In the genomic region with DNA sequence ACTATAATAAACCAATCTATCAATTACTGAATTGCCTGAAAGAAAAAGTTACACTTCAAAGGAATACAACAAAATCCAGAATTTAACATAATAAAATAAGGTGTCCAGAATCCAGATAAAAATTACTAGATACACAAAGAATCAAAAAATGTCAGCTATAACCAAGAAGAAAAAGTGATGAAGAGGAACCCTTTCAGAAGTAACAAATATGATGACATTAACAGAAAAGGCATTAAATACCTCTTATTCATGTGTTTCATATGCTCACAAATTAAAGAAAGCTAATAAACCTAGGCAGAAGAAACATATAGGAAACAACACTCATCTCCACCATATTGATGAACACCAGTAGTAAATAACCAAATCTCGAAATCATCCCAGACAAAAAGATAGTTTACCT, we compare ENCODE assay signal across 24 cellular contexts.
DNase-seq lines count a peak whose midpoint lies in the region; ATAC-seq, FAIRE-seq and TF ChIP-seq lines count a peak whose summit lies in the region.
"Had no signal": no experiment of that assay in that cellular context is flagged by ENCODE, and none has a peak within 500 bp of the region (broad histone marks: within the 10 kb centered on the region; RNA-seq: fewer than 3 reads in every experiment).

No MANE protein-coding gene starts in this region.

- H3K27ac ChIP-seq in HepG2 (ENCODE audit: extremely low read length, insufficient read depth, low read length) (no peak overlapping the region), right lobe of liver (no peak overlapping the region)
- H3K27ac ChIP-seq: 22Rv1, BLaER1 had no signal

- POLR2A ChIA-PET in HepG2 (lab: Yijun Ruan, JAX), result no interaction called here

- H2AFZ ChIP-seq in HepG2 (ENCODE audit: low read length), result no peak overlapping the region

- TF ChIP-seq EP300 in HepG2 (IDR thresholded peaks at IDR 0.05; ENCODE audit: low read depth in 2 of 2, low read length in 2 of 2) (no peak), HepG2 (CRISPR knock-in tag; IDR thresholded peaks at IDR 0.05; ENCODE audit: borderline replicate concordance) (no peak)

- H3K4me3 ChIP-seq in HepG2 (replicated peaks in 1 of 3; ENCODE audit: insufficient read depth in 1 of 3, low read depth in 2 of 3, low read length in 3 of 3), result no peak overlapping the region
- no peak overlapping the region for H3K4me3 ChIP-seq in right lobe of liver
- H3K4me3 ChIP-seq: BLaER1, GM12878 had no signal

- DNase-seq in HepG2 (ENCODE audit: low spot score) (no peak), right lobe of liver (no peak), frontal cortex (ENCODE audit: low spot score in 2 of 2) (no peak), NCI-H2171 (lab: John Stamatoyannopoulos, UW) (no peak), NCI-H2029 (lab: John Stamatoyannopoulos, UW) (no peak)
- DNase-seq: ACHN; BE2C; C1 segment of cervical spinal cord; CD4-positive, alpha-beta memory T cell; CD4-positive, CD25-positive, alpha-beta regulatory T cell; CD8-positive, alpha-beta memory T cell; COR-L47; DMS 273 treated with DMSO at 0.1 percent for 48 hours; DMS153; DMS53; DMS79; DND-41; EL; GDM1 had no signal

- no peaks in the 10 kb centered on the region for H3K36me3 ChIP-seq in HepG2 (replicated peaks in 1 of 2; ENCODE audit: control insufficient read depth in 1 of 2, insufficient read depth in 2 of 2, low read length in 2 of 2)
- H3K36me3 ChIP-seq in right lobe of liver, result no peaks in the 10 kb centered on the region
- H3K36me3 ChIP-seq: BE2C, BLaER1 had no signal

- no peak for TF ChIP-seq CTCF in HepG2 (CRISPR knock-in tag; IDR thresholded peaks at IDR 0.05)
- TF ChIP-seq CTCF in right lobe of liver (IDR thresholded peaks at IDR 0.05), result no peak

- no peak for TF ChIP-seq RAD21 in HepG2 (CRISPR knock-in tag; IDR thresholded peaks at IDR 0.05)

- 3% methylated on average over 1 of the region's 1 CpG for WGBS in HepG2 (ENCODE audit: low lambda C conversion rate)
- WGBS in right lobe of liver (ENCODE audit: insufficient coverage, low coverage, low lambda C conversion rate, missing lambda C conversion rate), result 35% methylated on average over 1 of the region's 1 CpG

- TF ChIP-seq POLR2A in HepG2 (IDR thresholded peaks at IDR 0.05; ENCODE audit: insufficient read depth in 1 of 2, low read depth in 2 of 2, low read length in 2 of 2), result no peak
- TF ChIP-seq POLR2A in right lobe of liver (IDR thresholded peaks at IDR 0.05), result no peak

- no peaks in the 10 kb centered on the region for H3K9me3 ChIP-seq in HepG2 (ENCODE audit: low read length)
- no peaks in the 10 kb centered on the region for H3K9me3 ChIP-seq in right lobe of liver
- H3K9me3 ChIP-seq: BE2C, BLaER1 had no signal

- intact Hi-C loops in HepG2 (cut with micrococcal nuclease; ENCODE audit: unreplicated experiment), result no loop called here
- intact Hi-C loops in right lobe of liver (cut with DNase I), result no loop called here

- in situ Hi-C loops in HepG2 (cut with HindIII; ENCODE audit: extremely low pct_ligation_motif_present, low pct_unique_long_range_greater_than_20kb), result no loop called here

- no TSS peak for BruUV-seq in HepG2 (replicated peaks; lab: Mats Ljungman, UMichigan)

- no peak overlapping the region for H3K4me2 ChIP-seq in HepG2 (ENCODE audit: low read depth, low read length)
- H3K4me2 ChIP-seq: BLaER1 had no signal

- no peak overlapping the region for H3K9ac ChIP-seq in HepG2 (ENCODE audit: insufficient read depth, low read depth, low read length)
- H3K9ac ChIP-seq: BLaER1 had no signal

- H3K4me1 ChIP-seq in HepG2 (ENCODE audit: insufficient read depth, low read length), result no peaks in the 10 kb centered on the region
- no peaks in the 10 kb centered on the region for H3K4me1 ChIP-seq in right lobe of liver
- H3K4me1 ChIP-seq: BE2C, BLaER1 had no signal

- H4K20me1 ChIP-seq in HepG2 (ENCODE audit: insufficient read depth, low read length), result no peaks in the 10 kb centered on the region
- H4K20me1 ChIP-seq: BLaER1 had no signal

- H3K27me3 ChIP-seq in HepG2 (ENCODE audit: control insufficient read depth in 1 of 2, insufficient read depth in 2 of 2, low read length in 2 of 2), result no peaks in the 10 kb centered on the region
- H3K27me3 ChIP-seq in right lobe of liver, result no peaks in the 10 kb centered on the region
- H3K27me3 ChIP-seq: BE2C, BLaER1 had no signal

- H3K79me2 ChIP-seq in HepG2 (ENCODE audit: insufficient read depth, low read length), result no peaks in the 10 kb centered on the region

- FAIRE-seq in HepG2 (lab: Jason Lieb, UNC) (no peak), frontal cortex (lab: Jason Lieb, UNC) (peak; percentile 44)
- FAIRE-seq: GM12878, GM12892, GM18507 had no signal

- ATAC-seq in HepG2 (no peak), right lobe of liver (no peak)
- ATAC-seq: GM12878 had no signal

- CTCF ChIA-PET in HepG2 (lab: Yijun Ruan, JAX; ENCODE audit: low intra/inter-chr PET ratio, low total read pairs), result no interaction called here

TF ChIP-seq in HepG2, 621 proteins besides CTCF, POLR2A, EP300 and RAD21:
- TF ChIP-seq MAFF (IDR thresholded peaks at IDR 0.05; ENCODE audit: low read depth, low read length) (peak; percentile 42; the same call in 1 of the 2 replicates), MAFK (conservative IDR thresholded peaks at IDR 0.05 in 1 of 2, IDR thresholded peaks at IDR 0.05 in 1 of 2; ENCODE audit: low read length in 2 of 2) (peak; percentile 37 to 56; a peak in 1 of 4 replicates), ZNF780A (CRISPR knock-in tag; IDR thresholded peaks at IDR 0.05) (no peak), FOXP4 (CRISPR knock-in tag; IDR thresholded peaks at IDR 0.05) (no peak), ZFP36 (IDR thresholded peaks at IDR 0.05; ENCODE audit: borderline replicate concordance, low read depth, low read length, partially characterized antibody) (no peak), HNRNPLL (IDR thresholded peaks at IDR 0.05; ENCODE audit: low read depth, low read length, poor library complexity, severe bottlenecking) (no peak)
